7 cellular contexts compared by ENCODE assay signal in genomic region chr1:42146916-42147320, GRCh38. TPM values are rescaled to one million over a fixed set of nuclear protein-coding genes. Genes with fewer than 3 reads are reported as not detected.
DNase-seq lines count a peak whose midpoint lies in the region; ATAC-seq, FAIRE-seq and TF ChIP-seq lines count a peak whose summit lies in the region.

No MANE protein-coding gene starts in this region.

- H3K36me3 ChIP-seq in mammary epithelial cell (ENCODE audit: insufficient read depth, low read length), result no peaks in the 10 kb centered on the region

- peaks cover 20% of the 10 kb centered on the region for H3K4me1 ChIP-seq in mammary epithelial cell (ENCODE audit: insufficient read depth, low read length)

- CTCF ChIA-PET in mammary epithelial cell (lab: Charles Lee; ENCODE audit: low non-redundant PET), result interaction anchor here (0.5 to 1.0 kb wide), 5 partner anchors 26 to 619 kb away, joined by 3 to 35 read pairs (median 3); no protein-coding TSS in a partner anchor

- TF ChIP-seq CTCF in GM13976 (IDR thresholded peaks at IDR 0.05; ENCODE audit: borderline replicate concordance, control extremely low read depth, extremely low read depth, insufficient read depth, missing control alignments) (peak; percentile 88), WI38 (IDR thresholded peaks at IDR 0.05; ENCODE audit: low read depth, low read length) (peak; percentile 84), mammary epithelial cell (conservative IDR thresholded peaks at IDR 0.05 in 1 of 2, IDR thresholded peaks at IDR 0.05 in 1 of 2; ENCODE audit: extremely low read depth in 1 of 2, insufficient read depth in 1 of 2, low read depth in 1 of 2, low read length in 2 of 2) (peak; percentile 91 to 98)

- peak overlapping the region; percentile 36 for H3K4me2 ChIP-seq in mammary epithelial cell (ENCODE audit: insufficient read depth, low read depth, low read length)

- in situ Hi-C loops in GM13976 (cut with MboI; ENCODE audit: low sequenced_read_pairs, unreplicated experiment) (loop anchor here (25.0 kb wide), 1 partner anchor 585 kb away; no protein-coding TSS in a partner anchor), mammary epithelial cell (cut with MboI; ENCODE audit: low sequenced_read_pairs in 2 of 2) (loop anchor here in 1 of 2 donors (10.0 to 25.0 kb wide), 2 partner anchors 335 to 572 kb away; no protein-coding TSS in a partner anchor)

- dilution Hi-C loops in mammary epithelial cell (cut with HindIII; ENCODE audit: low sequenced_read_pairs), result no loop called here

- BruUV-seq in mammary epithelial cell (replicated peaks; lab: Mats Ljungman, UMichigan), result no TSS peak

- DNase-seq in GM13976 (ENCODE audit: low spot score) (peak; percentile 85), NCI-H2029 treated with DMSO at 0.1 percent for 48 hours (lab: John Stamatoyannopoulos, UW) (peak; percentile 94), mammary epithelial cell (peak; percentile 79)
- peak; percentile 76 to 81 for DNase-seq in stimulated activated CD4-positive, alpha-beta T cell treated with anti-CD3 and anti-CD28 coated beads, Interleukin-2, amount 100 ng/mL, for 24 hours

- H2AFZ ChIP-seq in mammary epithelial cell (ENCODE audit: low read depth, low read length), result peak overlapping the region; percentile 57

- no peak overlapping the region for H3K9ac ChIP-seq in mammary epithelial cell (ENCODE audit: insufficient read depth, low read length)

- FAIRE-seq in islet of Langerhans (lab: Jason Lieb, UNC), result peak; percentile 84

- no peak overlapping the region for H3K27ac ChIP-seq in mammary epithelial cell (ENCODE audit: insufficient read depth, low read depth, low read length)

- 1% methylated on average over 7 of the region's 7 CpGs for WGBS in mammary epithelial cell (ENCODE audit: low coverage, missing lambda C conversion rate)

- intact Hi-C loops in mammary epithelial cell (cut with micrococcal nuclease), result loop anchor here (1.0 to 5.0 kb wide), 8 partner anchors 26 to 600 kb away; partner anchors contain the start of genes CCDC30 and FOXJ3

- H3K4me3 ChIP-seq in WI38 (ENCODE audit: low read depth, low read length) (no peak overlapping the region), mammary epithelial cell (replicated peaks in 1 of 3; ENCODE audit: insufficient read depth in 1 of 3, low read depth in 2 of 3, low read length in 3 of 3) (peak overlapping the region in 1 of 3 experiments; percentile 11)

- H3K79me2 ChIP-seq in mammary epithelial cell (ENCODE audit: insufficient read depth, low read length), result no peaks in the 10 kb centered on the region

- H3K27me3 ChIP-seq in mammary epithelial cell (ENCODE audit: insufficient read depth, low read length), result no peaks in the 10 kb centered on the region

- no peak for ATAC-seq in GM21825 (IDR thresholded peaks at IDR 0.05; ENCODE audit: unreplicated experiment)

- no peaks in the 10 kb centered on the region for H3K9me3 ChIP-seq in mammary epithelial cell (replicated peaks; ENCODE audit: insufficient read depth, low read length)

- no peaks in the 10 kb centered on the region for H4K20me1 ChIP-seq in mammary epithelial cell (ENCODE audit: insufficient read depth, low read length)

RNA-seq across cellular contexts. Expression of gene GUCA2B, which starts 6.3 kb away (rescaled TPM):
- total RNA-seq in mammary epithelial cell, result not detected
- not detected for polyA plus RNA-seq in mammary epithelial cell
- not detected for polyA minus RNA-seq in mammary epithelial cell

RNA-seq across cellular contexts. Expression of gene GUCA2A, which starts 17.6 kb away (rescaled TPM):
- total RNA-seq in mammary epithelial cell, result not detected
- polyA plus RNA-seq in mammary epithelial cell, result not detected
- not detected for polyA minus RNA-seq in mammary epithelial cell
